ENCODE assay signal across 14 cellular contexts in the genomic region with DNA sequence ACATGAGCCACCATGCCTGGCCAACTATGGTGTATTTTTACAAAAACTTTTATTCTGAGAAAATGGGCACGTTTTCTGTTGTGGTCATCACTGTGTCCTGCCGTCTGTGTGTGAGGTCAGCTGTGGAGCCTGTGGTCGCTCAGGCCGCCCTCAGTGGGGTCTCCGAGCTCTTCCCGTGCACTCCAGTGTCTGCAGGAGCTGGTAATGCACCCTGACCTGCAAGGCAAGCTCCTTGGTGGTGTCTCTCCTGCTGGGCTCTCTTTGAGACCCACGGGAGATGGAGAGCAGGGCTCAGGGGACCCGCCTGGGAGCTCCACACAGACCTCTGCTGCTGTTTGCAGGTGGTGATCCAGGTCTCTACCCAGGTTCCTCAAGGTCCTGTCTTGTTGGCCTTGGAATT. TPM values are rescaled to one million over a fixed set of nuclear protein-coding genes. Genes with fewer than 3 reads are reported as not detected.
DNase-seq lines count a peak whose midpoint lies in the region; ATAC-seq and TF ChIP-seq lines count a peak whose summit lies in the region.
"Had no signal": no experiment of that assay in that cellular context is flagged by ENCODE, and none has a peak within 500 bp of the region (broad histone marks: within the 10 kb centered on the region; RNA-seq: fewer than 3 reads in every experiment).

No MANE protein-coding gene starts in this region.

- no peaks in the 10 kb centered on the region for H3K9me3 Mint-ChIP-seq in activated naive CD4-positive, alpha-beta T cell treated with anti-CD3 and anti-CD28 coated beads, Interleukin-2, amount 50 U/mL, for 24 hours
- no peaks in the 10 kb centered on the region for H3K9me3 Mint-ChIP-seq in activated naive CD4-positive, alpha-beta T cell treated with anti-CD3 and anti-CD28 coated beads for 36 hours
- H3K9me3 Mint-ChIP-seq in osteocyte (ENCODE audit: unreplicated experiment) = no peaks in the 10 kb centered on the region

- ATAC-seq in PC-3 = no peak
- ATAC-seq: K562 had no signal

- H3K4me2 ChIP-seq in PC-3 (ENCODE audit: low read length) = peak overlapping the region; percentile 55; the same call in 1 of the 2 replicates
- H3K4me2 ChIP-seq in hepatocyte = no peak overlapping the region

- no peaks in the 10 kb centered on the region for H3K27me3 Mint-ChIP-seq in activated naive CD4-positive, alpha-beta T cell treated with anti-CD3 and anti-CD28 coated beads, Interleukin-2, amount 50 U/mL, for 24 hours
- no peaks in the 10 kb centered on the region for H3K27me3 Mint-ChIP-seq in activated naive CD4-positive, alpha-beta T cell treated with anti-CD3 and anti-CD28 coated beads for 36 hours (ENCODE audit: low read depth)
- H3K27me3 Mint-ChIP-seq in osteocyte (ENCODE audit: unreplicated experiment) = no peaks in the 10 kb centered on the region

- no TSS peak for BruUV-seq in PC-3 (replicated peaks; lab: Mats Ljungman, UMichigan)

- peak overlapping the region; percentile 79 for H3K9ac ChIP-seq in PC-3 (ENCODE audit: low read length)

- H3F3A ChIP-seq in PC-3 (ENCODE audit: low read length, unreplicated experiment) = peaks cover 7% of the 10 kb centered on the region

- H3K9me3 ChIP-seq in PC-3 (ENCODE audit: low read length) = no peaks in the 10 kb centered on the region
- no peaks in the 10 kb centered on the region for H3K9me3 ChIP-seq in hepatocyte (ENCODE audit: low read depth)
- H3K9me3 ChIP-seq: BE2C had no signal

- peaks cover 40% of the 10 kb centered on the region for H3K4me1 ChIP-seq in PC-3 (ENCODE audit: insufficient read depth, low read length)
- no peaks in the 10 kb centered on the region for H3K4me1 ChIP-seq in hepatocyte (ENCODE audit: insufficient read depth)

- POLR2A ChIA-PET in PC-3 (lab: Charles Lee; ENCODE audit: unreplicated experiment) = no interaction called here

- H3K27ac Mint-ChIP-seq in activated naive CD4-positive, alpha-beta T cell treated with anti-CD3 and anti-CD28 coated beads, Interleukin-2, amount 50 U/mL, for 24 hours = peak overlapping the region; percentile 32
- H3K27ac Mint-ChIP-seq in activated naive CD4-positive, alpha-beta T cell treated with anti-CD3 and anti-CD28 coated beads for 36 hours = no peak overlapping the region
- no peak overlapping the region for H3K27ac Mint-ChIP-seq in osteocyte (ENCODE audit: unreplicated experiment)

- no peak overlapping the region for H3K4me3 Mint-ChIP-seq in activated naive CD4-positive, alpha-beta T cell treated with anti-CD3 and anti-CD28 coated beads, Interleukin-2, amount 50 U/mL, for 24 hours
- no peak overlapping the region for H3K4me3 Mint-ChIP-seq in activated naive CD4-positive, alpha-beta T cell treated with anti-CD3 and anti-CD28 coated beads for 36 hours
- H3K4me3 Mint-ChIP-seq in osteocyte (ENCODE audit: unreplicated experiment) = no peak overlapping the region

- intact Hi-C loops in activated naive CD4-positive, alpha-beta T cell treated with anti-CD3 and anti-CD28 coated beads for 36 hours (cut with micrococcal nuclease) = no loop called here
- intact Hi-C loops in PC-3 (cut with micrococcal nuclease) = no loop called here

- H3K27me3 ChIP-seq in PC-3 (ENCODE audit: low read length) (no peaks in the 10 kb centered on the region), hepatocyte (no peaks in the 10 kb centered on the region)
- H3K27me3 ChIP-seq: BE2C had no signal

- H3K27ac ChIP-seq in PC-3 (ENCODE audit: low read length) (peak overlapping the region; percentile 98), hepatocyte (no peak overlapping the region)
- H3K27ac ChIP-seq: HL-60 had no signal

- CTCF ChIA-PET in activated naive CD4-positive, alpha-beta T cell treated with anti-CD3 and anti-CD28 coated beads for 36 hours (lab: Charles Lee) = interaction anchor here (0.7 kb wide), 1 partner anchor 33 kb away, joined by 3 read pairs; no protein-coding TSS in a partner anchor
- CTCF ChIA-PET in PC-3 (lab: Charles Lee) = no interaction called here

- 97% methylated on average over 8 of the region's 8 CpGs for WGBS in hepatocyte (ENCODE audit: low lambda C conversion rate, missing lambda C conversion rate)

- peaks cover 28% of the 10 kb centered on the region; the same call in 1 of the 2 replicates for H3K36me3 ChIP-seq in PC-3 (ENCODE audit: low read depth, low read length)
- H3K36me3 ChIP-seq in hepatocyte (replicated peaks; ENCODE audit: insufficient read depth, low read depth) = no peaks in the 10 kb centered on the region

- H3K9me2 ChIP-seq in PC-3 (replicated peaks; ENCODE audit: low read length) = no peaks in the 10 kb centered on the region
- H3K9me2 ChIP-seq in hepatocyte (replicated peaks; ENCODE audit: insufficient read depth) = no peaks in the 10 kb centered on the region

- H3K79me2 ChIP-seq in PC-3 (ENCODE audit: low read length) = peaks cover 45% of the 10 kb centered on the region
- H3K79me2 ChIP-seq in hepatocyte = peaks cover 9% of the 10 kb centered on the region

- peaks cover 5% of the 10 kb centered on the region for H3K36me3 Mint-ChIP-seq in activated naive CD4-positive, alpha-beta T cell treated with anti-CD3 and anti-CD28 coated beads, Interleukin-2, amount 50 U/mL, for 24 hours
- peaks cover 2% of the 10 kb centered on the region for H3K36me3 Mint-ChIP-seq in activated naive CD4-positive, alpha-beta T cell treated with anti-CD3 and anti-CD28 coated beads for 36 hours (ENCODE audit: low read depth)
- peaks cover 12% of the 10 kb centered on the region for H3K36me3 Mint-ChIP-seq in osteocyte (ENCODE audit: unreplicated experiment)

- H3K4me3 ChIP-seq in PC-3 (ENCODE audit: low read length) = no peak overlapping the region
- H3K4me3 ChIP-seq in hepatocyte = no peak overlapping the region
- H3K4me3 ChIP-seq: K562 had no signal

- no peak for DNase-seq in activated naive CD4-positive, alpha-beta T cell treated with anti-CD3 and anti-CD28 coated beads for 36 hours
- DNase-seq in GM10266 (ENCODE audit: extremely low spot score) (peak; percentile 17), PC-3 (no peak), osteocyte (ENCODE audit: extremely low spot score, unreplicated experiment) (peak; percentile 68), hepatocyte (ENCODE audit: low spot score) (no peak), A172 (ENCODE audit: low spot score) (no peak), T-helper 1 cell (no peak)
- DNase-seq: BE2C, DMS53, GF-D8, HCEC 1CT had no signal

- TF ChIP-seq CTCF in GM10266 (IDR thresholded peaks at IDR 0.05; ENCODE audit: control insufficient read depth, insufficient read depth, low read depth, missing control alignments) (no peak), PC-3 (conservative IDR thresholded peaks at IDR 0.05; ENCODE audit: low read depth, low read length) (no peak), osteocyte (IDR thresholded peaks at IDR 0.05) (no peak), hepatocyte (IDR thresholded peaks at IDR 0.05; ENCODE audit: poor library complexity) (no peak)

- H4K20me1 ChIP-seq in PC-3 (ENCODE audit: low read length) = no peaks in the 10 kb centered on the region
- peaks cover 5% of the 10 kb centered on the region for H4K20me1 ChIP-seq in hepatocyte (ENCODE audit: insufficient read depth, poor library complexity, severe bottlenecking)

- H2AFZ ChIP-seq in PC-3 (ENCODE audit: low read length) (no peak overlapping the region), hepatocyte (no peak overlapping the region)

- H3K4me1 Mint-ChIP-seq in activated naive CD4-positive, alpha-beta T cell treated with anti-CD3 and anti-CD28 coated beads, Interleukin-2, amount 50 U/mL, for 24 hours = peaks cover 4% of the 10 kb centered on the region
- no peaks in the 10 kb centered on the region for H3K4me1 Mint-ChIP-seq in activated naive CD4-positive, alpha-beta T cell treated with anti-CD3 and anti-CD28 coated beads for 36 hours (ENCODE audit: low read depth)
- H3K4me1 Mint-ChIP-seq in osteocyte (ENCODE audit: unreplicated experiment) = peaks cover 11% of the 10 kb centered on the region

RNA-seq across cellular contexts. Expression of a gene that starts 9.6 kb away (rescaled TPM):
- 1 to 10 TPM; 4.1 to 5.5 TPM for total RNA-seq in activated naive CD4-positive, alpha-beta T cell treated with anti-CD3 and anti-CD28 coated beads for 36 hours
- 1.6 and 1.9 TPM in 2 replicates for total RNA-seq in PC-3 (2014; rRNA removed)
- total RNA-seq in osteocyte = 54.9 and 55.8 TPM in 2 replicates
- total RNA-seq in hepatocyte = 1.8 and 2.6 TPM in 2 replicates
- 1.8 and 2.4 TPM in 2 replicates for polyA plus RNA-seq in hepatocyte
- 1.2 and 1.4 TPM in 2 replicates for total RNA-seq in A172 (2014; rRNA removed; shearing (Covaris generic))

RNA-seq across cellular contexts. Expression of a gene that starts 40.5 kb away (rescaled TPM):
- total RNA-seq in activated naive CD4-positive, alpha-beta T cell treated with anti-CD3 and anti-CD28 coated beads for 36 hours = 10 to 100 TPM; 61.1 to 62.8 TPM
- 158 and 200 TPM in 2 replicates for total RNA-seq in PC-3 (2014; rRNA removed)
- total RNA-seq in osteocyte = 94.7 and 106 TPM in 2 replicates
- total RNA-seq in hepatocyte = 109 and 116 TPM in 2 replicates
- 169 and 197 TPM in 2 replicates for polyA plus RNA-seq in hepatocyte
- total RNA-seq in A172 (2014; rRNA removed; shearing (Covaris generic)) = 98.6 and 117 TPM in 2 replicates

Comparison
In these comparisons a context has a peak if more than half of its experiments do, and no peak if none do; other contexts are left out.
1. DNase-seq: peak in GM10266 (single experiment) and osteocyte (single experiment); none in activated naive CD4-positive, alpha-beta T cell treated with anti-CD3 and anti-CD28 coated beads for 36 hours (single experiment), PC-3 (single experiment), hepatocyte (single experiment), A172 (single experiment) and T-helper 1 cell (0 of 5).